In the genomic region with DNA sequence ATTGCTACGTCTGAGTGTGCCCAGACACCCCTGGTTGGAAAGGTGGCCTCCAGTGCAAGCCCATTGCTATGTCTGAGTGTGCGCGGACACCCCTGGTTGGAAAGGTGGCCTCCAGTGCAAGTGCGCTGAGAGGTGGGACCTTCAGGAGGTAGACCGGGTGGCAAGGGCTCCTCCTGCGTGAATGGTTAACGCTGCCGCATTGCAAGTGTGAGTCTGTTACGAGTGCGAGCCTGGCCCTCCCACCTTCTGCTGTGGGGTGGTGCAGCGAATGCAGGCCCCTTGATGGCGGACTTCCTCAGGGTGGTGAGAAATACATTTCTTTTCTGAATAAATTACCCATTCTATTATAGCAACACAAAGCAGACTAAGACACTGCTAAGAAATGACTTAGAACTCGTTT, we compare ENCODE assay signal across 30 cellular contexts.
DNase-seq lines count a peak whose midpoint lies in the region; ATAC-seq and TF ChIP-seq lines count a peak whose summit lies in the region.
"Had no signal": no experiment of that assay in that cellular context is flagged by ENCODE, and none has a peak within 500 bp of the region (broad histone marks: within the 10 kb centered on the region; RNA-seq: fewer than 3 reads in every experiment).

No MANE protein-coding gene starts in this region.

- H3K9me3 Mint-ChIP-seq in endodermal cell: peaks cover 11% of the 10 kb centered on the region
- peaks cover 4% of the 10 kb centered on the region for H3K9me3 Mint-ChIP-seq in natural killer cell treated with Interleukin-12 subunit alpha and Interleukin-12 subunit beta and Interleukin-15 and Interleukin-18, amount 100 ng/mL, for 72 hours
- H3K9me3 Mint-ChIP-seq in type B pancreatic cell: peaks cover 5% of the 10 kb centered on the region
- H3K9me3 Mint-ChIP-seq: activated naive CD4-positive, alpha-beta T cell treated with anti-CD3 and anti-CD28 coated beads, Interleukin-2, amount 50 U/mL, for 24 hours had no signal

- H3K9me3 ChIP-seq in endodermal cell (ENCODE audit: control insufficient read depth, low read length): no peaks in the 10 kb centered on the region
- H3K9me3 ChIP-seq: breast epithelium, Caco-2, colonic mucosa, heart left ventricle, upper lobe of right lung had no signal

- no peaks in the 10 kb centered on the region for H3K27me3 ChIP-seq in endodermal cell (ENCODE audit: control insufficient read depth, insufficient read depth, low read length, poor library complexity, severe bottlenecking)
- H3K27me3 ChIP-seq: breast epithelium, colonic mucosa had no signal

- H3K27ac Mint-ChIP-seq in endodermal cell (no peak overlapping the region), type B pancreatic cell (no peak overlapping the region)
- H3K27ac Mint-ChIP-seq in natural killer cell treated with Interleukin-12 subunit alpha and Interleukin-12 subunit beta and Interleukin-15 and Interleukin-18, amount 100 ng/mL, for 72 hours: peak overlapping the region in 1 of 2 donors; percentile 41
- H3K27ac Mint-ChIP-seq: activated naive CD4-positive, alpha-beta T cell treated with anti-CD3 and anti-CD28 coated beads, Interleukin-2, amount 50 U/mL, for 24 hours had no signal

- WGBS in endodermal cell (ENCODE audit: insufficient coverage in 1 of 2, insufficient read length in 1 of 2), 2 experiments: 92% methylated on average over 6 to 13 of the region's 13 CpGs

- H3K4me1 Mint-ChIP-seq in endodermal cell: no peaks in the 10 kb centered on the region
- peaks cover 16 to 21% of the 10 kb centered on the region in 2 donors for H3K4me1 Mint-ChIP-seq in natural killer cell treated with Interleukin-12 subunit alpha and Interleukin-12 subunit beta and Interleukin-15 and Interleukin-18, amount 100 ng/mL, for 72 hours (ENCODE audit: low read depth in 2 of 2)
- H3K4me1 Mint-ChIP-seq in type B pancreatic cell (ENCODE audit: unreplicated experiment): peaks cover 3% of the 10 kb centered on the region

- intact Hi-C loops in Right ventricle myocardium inferior (cut with DNase I): no loop called here
- intact Hi-C loops in Right ventricle myocardium superior (cut with DNase I): no loop called here

- TF ChIP-seq CTCF in endodermal cell (conservative IDR thresholded peaks at IDR 0.05) (no peak), type B pancreatic cell (conservative IDR thresholded peaks at IDR 0.05) (no peak)

- ATAC-seq in Right ventricle myocardium inferior (no peak), Right ventricle myocardium superior (ENCODE audit: poor library complexity) (no peak), GM19035 (IDR thresholded peaks at IDR 0.05; ENCODE audit: unreplicated experiment) (no peak)
- no peak for ATAC-seq in natural killer cell treated with Interleukin-12 subunit alpha and Interleukin-12 subunit beta and Interleukin-15 and Interleukin-18, amount 100 ng/mL, for 72 hours
- ATAC-seq: HCT116, heart left ventricle, upper lobe of right lung had no signal

- H3K27me3 Mint-ChIP-seq in endodermal cell (ENCODE audit: insufficient read depth) (no peaks in the 10 kb centered on the region), type B pancreatic cell (peaks cover 22% of the 10 kb centered on the region)
- H3K27me3 Mint-ChIP-seq in natural killer cell treated with Interleukin-12 subunit alpha and Interleukin-12 subunit beta and Interleukin-15 and Interleukin-18, amount 100 ng/mL, for 72 hours: peaks cover 13 to 14% of the 10 kb centered on the region in 2 donors
- H3K27me3 Mint-ChIP-seq: activated naive CD4-positive, alpha-beta T cell treated with anti-CD3 and anti-CD28 coated beads, Interleukin-2, amount 50 U/mL, for 24 hours; effector memory CD8-positive, alpha-beta T cell had no signal

- H3K9ac ChIP-seq in endodermal cell (ENCODE audit: extremely low read depth, low read length, poor library complexity, severe bottlenecking): no peak overlapping the region

- H3K36me3 Mint-ChIP-seq in endodermal cell (ENCODE audit: low read depth): no peaks in the 10 kb centered on the region
- peaks cover 4% of the 10 kb centered on the region for H3K36me3 Mint-ChIP-seq in natural killer cell treated with Interleukin-12 subunit alpha and Interleukin-12 subunit beta and Interleukin-15 and Interleukin-18, amount 100 ng/mL, for 72 hours
- H3K36me3 Mint-ChIP-seq in type B pancreatic cell: no peaks in the 10 kb centered on the region
- H3K36me3 Mint-ChIP-seq: activated naive CD4-positive, alpha-beta T cell treated with anti-CD3 and anti-CD28 coated beads, Interleukin-2, amount 50 U/mL, for 24 hours; naive B cell had no signal

- H3K27ac ChIP-seq in endodermal cell (ENCODE audit: low read depth, low read length): no peak overlapping the region
- H3K27ac ChIP-seq: breast epithelium, C4-2B, colonic mucosa, heart left ventricle, upper lobe of right lung had no signal

- no peak overlapping the region for H3K4me3 Mint-ChIP-seq in endodermal cell
- no peak overlapping the region for H3K4me3 Mint-ChIP-seq in natural killer cell treated with Interleukin-12 subunit alpha and Interleukin-12 subunit beta and Interleukin-15 and Interleukin-18, amount 100 ng/mL, for 72 hours
- H3K4me3 Mint-ChIP-seq in type B pancreatic cell: no peak overlapping the region
- H3K4me3 Mint-ChIP-seq: activated naive CD4-positive, alpha-beta T cell treated with anti-CD3 and anti-CD28 coated beads, Interleukin-2, amount 50 U/mL, for 24 hours; activated T-helper 1 cell treated with anti-CD3 and anti-CD28 coated beads, Interleukin-12 subunit alpha, Interleukin-12 subunit beta, Interleukin-2, Interleukin-4 antibody, amounts not matched to agents 30 ng/mL and 10 ng/mL and 1 ng/mL, durations not matched to agents 14 hours and 24 hours and 36 hours; effector memory CD8-positive, alpha-beta T cell had no signal

- H3K4me3 ChIP-seq in endodermal cell (ENCODE audit: low read length): no peak overlapping the region
- H3K4me3 ChIP-seq: breast epithelium, colonic mucosa, heart left ventricle, smooth muscle cell, upper lobe of right lung had no signal

- DNase-seq in Right ventricle myocardium inferior (ENCODE audit: missing footprints): peak; percentile 31
- DNase-seq in Right ventricle myocardium superior: no peak
- peak; percentile 35 for DNase-seq in endodermal cell
- peak; percentile 53 for DNase-seq in natural killer cell treated with Interleukin-12 subunit alpha and Interleukin-12 subunit beta and Interleukin-15 and Interleukin-18, amount 100 ng/mL, for 72 hours (ENCODE audit: low spot score)
- peak; percentile 43 for DNase-seq in type B pancreatic cell (ENCODE audit: extremely low spot score, unreplicated experiment)
- no peak for DNase-seq in NCI-H1105 (lab: John Stamatoyannopoulos, UW)
- no peak for DNase-seq in inferior parietal cortex (ENCODE audit: extremely low spot score)
- DNase-seq: amygdala; effector memory CD8-positive, alpha-beta T cell; GDM1; KBM-7; naive B cell; NCI-H1436; NCI-H2081 treated with DMSO at 0.1 percent for 48 hours; NCI-H345; NCI-H774; occipital lobe; stimulated activated CD4-positive, alpha-beta T cell treated with anti-CD3 and anti-CD28 coated beads, Interleukin-2, amount 100 ng/mL, for 24 hours; substantia nigra; upper lobe of right lung had no signal

- no peaks in the 10 kb centered on the region for H3K36me3 ChIP-seq in endodermal cell (ENCODE audit: control insufficient read depth, insufficient read depth, low read length)
- H3K36me3 ChIP-seq: breast epithelium, colonic mucosa, heart left ventricle, upper lobe of right lung had no signal

- H3K4me1 ChIP-seq in endodermal cell (ENCODE audit: control insufficient read depth, insufficient read depth, low read length): no peaks in the 10 kb centered on the region
- H3K4me1 ChIP-seq: breast epithelium, Caco-2, colonic mucosa, heart left ventricle, upper lobe of right lung had no signal

Comparison
In these comparisons a context has a peak if more than half of its experiments do, and no peak if none do; other contexts are left out.
1. DNase-seq: peak in Right ventricle myocardium inferior (single experiment), endodermal cell (single experiment), natural killer cell treated with Interleukin-12 subunit alpha and Interleukin-12 subunit beta and Interleukin-15 and Interleukin-18, amount 100 ng/mL, for 72 hours (single experiment) and type B pancreatic cell (single experiment); none in Right ventricle myocardium superior (single experiment), NCI-H1105 (single experiment) and inferior parietal cortex (single experiment).